In the genomic region with DNA sequence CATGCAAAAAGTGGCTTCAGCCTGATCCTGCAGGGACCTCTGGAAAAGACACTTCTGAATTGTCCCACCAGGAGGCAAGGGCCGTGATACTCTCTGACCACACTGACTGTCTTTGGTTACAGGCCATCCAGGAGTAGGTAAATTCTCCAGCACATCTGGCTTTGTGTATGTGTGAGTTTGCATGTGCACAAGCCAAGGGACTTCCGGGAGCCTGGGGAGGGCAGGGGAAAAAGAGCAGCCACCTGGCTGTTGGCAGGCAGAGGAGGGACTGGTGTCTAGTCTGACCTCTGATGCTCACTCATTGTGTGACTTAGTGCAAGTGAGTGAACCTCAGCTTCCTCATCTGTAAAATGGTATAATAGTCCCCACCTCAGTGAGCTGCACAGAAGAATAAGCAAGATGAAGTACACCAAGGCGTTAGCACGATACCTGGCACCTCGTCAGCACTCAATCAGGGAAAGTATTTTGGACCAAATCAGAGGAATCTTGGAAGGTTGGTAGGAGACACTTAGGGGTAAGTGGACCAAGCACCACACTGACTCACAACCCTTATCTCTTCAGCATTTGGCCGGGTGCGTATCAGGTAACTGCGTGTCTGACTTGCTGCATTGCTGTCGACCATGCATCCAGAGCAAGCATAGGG, we compare ENCODE assay signal across 13 cellular contexts. TPM values are rescaled to one million over a fixed set of nuclear protein-coding genes. Genes with fewer than 3 reads are reported as not detected.
DNase-seq lines count a peak whose midpoint lies in the region; ATAC-seq and TF ChIP-seq lines count a peak whose summit lies in the region.
"Had no signal": no experiment of that assay in that cellular context is flagged by ENCODE, and none has a peak within 500 bp of the region (broad histone marks: within the 10 kb centered on the region; RNA-seq: fewer than 3 reads in every experiment).

No MANE protein-coding gene starts in this region.

- H3K27me3 ChIP-seq in CD4-positive, alpha-beta memory T cell (ENCODE audit: insufficient read depth, low read length), result no peaks in the 10 kb centered on the region
- H3K27me3 ChIP-seq in adrenal gland, result no peaks in the 10 kb centered on the region
- no peaks in the 10 kb centered on the region for H3K27me3 ChIP-seq in neuronal stem cell (ENCODE audit: control insufficient read depth in 3 of 3, insufficient read depth in 3 of 3, low read depth in 1 of 3, low read length in 3 of 3)

- H3K4ac ChIP-seq in neuronal stem cell (ENCODE audit: low read length), result no peak overlapping the region

- no peak overlapping the region for H3K4me3 ChIP-seq in CD4-positive, alpha-beta memory T cell (ENCODE audit: low read length in 2 of 2)
- H3K4me3 ChIP-seq in OCI-LY7 (ENCODE audit: low read depth, low read length, poor library complexity, severe bottlenecking) (peak overlapping the region; percentile 57), adrenal gland (no peak overlapping the region), neuronal stem cell (ENCODE audit: low read length in 2 of 2) (no peak overlapping the region)

- no peak overlapping the region for H3K4me3 Mint-ChIP-seq in CD4-positive, alpha-beta memory T cell
- no peak overlapping the region for H3K4me3 Mint-ChIP-seq in endothelial cell (ENCODE audit: unreplicated experiment)
- H3K4me3 Mint-ChIP-seq: activated naive CD4-positive, alpha-beta T cell treated with anti-CD3 and anti-CD28 coated beads, Interleukin-2, amount 50 U/mL, for 24 hours had no signal

- H3K18ac ChIP-seq in neuronal stem cell (ENCODE audit: low read length), result no peak overlapping the region

- no peaks in the 10 kb centered on the region for H3K36me3 ChIP-seq in CD4-positive, alpha-beta memory T cell (ENCODE audit: insufficient read depth, low read length)
- peaks cover 93% of the 10 kb centered on the region for H3K36me3 ChIP-seq in OCI-LY7 (ENCODE audit: insufficient read depth, low read length)
- no peaks in the 10 kb centered on the region for H3K36me3 ChIP-seq in adrenal gland (replicated peaks in 1 of 2)
- no peaks in the 10 kb centered on the region for H3K36me3 ChIP-seq in neuronal stem cell (replicated peaks in 1 of 2; ENCODE audit: control insufficient read depth in 2 of 2, insufficient read depth in 2 of 2, low read length in 2 of 2)

- H4K8ac ChIP-seq in neuronal stem cell (ENCODE audit: low read depth, low read length), result no peak overlapping the region

- no peaks in the 10 kb centered on the region for H3K9me3 Mint-ChIP-seq in CD4-positive, alpha-beta memory T cell
- H3K9me3 Mint-ChIP-seq in endothelial cell (ENCODE audit: unreplicated experiment), result no peaks in the 10 kb centered on the region
- H3K9me3 Mint-ChIP-seq: activated naive CD4-positive, alpha-beta T cell treated with anti-CD3 and anti-CD28 coated beads, Interleukin-2, amount 50 U/mL, for 24 hours had no signal

- no peak overlapping the region for H2BK15ac ChIP-seq in neuronal stem cell (ENCODE audit: low read length)

- no peak overlapping the region for H3K9ac ChIP-seq in neuronal stem cell (ENCODE audit: low read depth, low read length, poor library complexity)

- peak overlapping the region in 4 of 7 donors; percentile 30 to 82 (median 63) for H3K27ac Mint-ChIP-seq in CD4-positive, alpha-beta memory T cell
- H3K27ac Mint-ChIP-seq in endothelial cell (ENCODE audit: unreplicated experiment), result no peak overlapping the region
- H3K27ac Mint-ChIP-seq: activated naive CD4-positive, alpha-beta T cell treated with anti-CD3 and anti-CD28 coated beads, Interleukin-2, amount 50 U/mL, for 24 hours had no signal

- H3K4me1 Mint-ChIP-seq in CD4-positive, alpha-beta memory T cell, result peaks cover 45 to 77% (median 63%) of the 10 kb centered on the region in 4 donors
- peaks cover 42% of the 10 kb centered on the region for H3K4me1 Mint-ChIP-seq in endothelial cell (ENCODE audit: unreplicated experiment)

- CTCF ChIA-PET in CD4-positive, alpha-beta memory T cell (lab: Charles Lee; ENCODE audit: partially characterized antibody), result interaction anchor here (1.2 kb wide), 1 partner anchor 55 kb away, joined by 3 read pairs; no protein-coding TSS in a partner anchor
- CTCF ChIA-PET in OCI-LY7 (lab: Charles Lee; ENCODE audit: unreplicated experiment), result interaction anchor here (1.5 kb wide), 1 partner anchor 21 kb away, joined by 3 read pairs; no protein-coding TSS in a partner anchor

- ATAC-seq in GM19043 (IDR thresholded peaks at IDR 0.05; ENCODE audit: low read depth, unreplicated experiment) (peak; percentile 66), HG02885 (IDR thresholded peaks at IDR 0.05; ENCODE audit: poor library complexity, unreplicated experiment) (peak; percentile 69)

- H2AK5ac ChIP-seq in neuronal stem cell (ENCODE audit: low read depth, low read length), result no peak overlapping the region

- peaks cover 55% of the 10 kb centered on the region for H3K4me1 ChIP-seq in CD4-positive, alpha-beta memory T cell (ENCODE audit: insufficient read depth, low read length)
- H3K4me1 ChIP-seq in OCI-LY7 (ENCODE audit: insufficient read depth, low read length, poor library complexity, severe bottlenecking) (peaks cover 98% of the 10 kb centered on the region), adrenal gland (replicated peaks in 1 of 2) (no peaks in the 10 kb centered on the region), neuronal stem cell (ENCODE audit: control insufficient read depth in 2 of 2, insufficient read depth in 1 of 2, low read depth in 1 of 2, low read length in 2 of 2) (peaks cover 8 to 9% of the 10 kb centered on the region in 2 donors)

- H2BK120ac ChIP-seq in neuronal stem cell (ENCODE audit: low read depth, low read length), result no peak overlapping the region

- BruUV-seq in OCI-LY7 (replicated peaks; lab: Mats Ljungman, UMichigan), result no TSS peak

- no peak for DNase-seq in CD4-positive, alpha-beta memory T cell
- DNase-seq in OCI-LY7 (ENCODE audit: low spot score) (peak; percentile 93), SHP77 treated with DMSO at 0.1 percent for 48 hours (lab: John Stamatoyannopoulos, UW) (no peak), adrenal gland (no peak), neuronal stem cell (ENCODE audit: low spot score) (no peak), endothelial cell (ENCODE audit: low spot score) (no peak)
- DNase-seq: NCI-H1436 treated with DMSO at 0.1 percent for 48 hours; right cardiac atrium; stimulated activated CD8-positive, alpha-beta memory T cell treated with anti-CD3 and anti-CD28 coated beads, Interleukin-4, amount 100 ng/mL, for 48 hours; SW 1271 had no signal

- no peaks in the 10 kb centered on the region for H3K27me3 Mint-ChIP-seq in CD4-positive, alpha-beta memory T cell
- H3K27me3 Mint-ChIP-seq in endothelial cell (ENCODE audit: unreplicated experiment), result peaks cover 11% of the 10 kb centered on the region
- H3K27me3 Mint-ChIP-seq: activated naive CD4-positive, alpha-beta T cell treated with anti-CD3 and anti-CD28 coated beads, Interleukin-2, amount 50 U/mL, for 24 hours had no signal

- H3K27ac ChIP-seq in CD4-positive, alpha-beta memory T cell (ENCODE audit: low read depth, low read length), result no peak overlapping the region
- peak overlapping the region; percentile 74 for H3K27ac ChIP-seq in OCI-LY7 (ENCODE audit: low read depth, low read length, poor library complexity, severe bottlenecking)
- peak overlapping the region in 1 of 5 donors; percentile 59 for H3K27ac ChIP-seq in adrenal gland
- H3K27ac ChIP-seq in neuronal stem cell (replicated peaks; ENCODE audit: low read length), result no peak overlapping the region

- no peak overlapping the region for H3K14ac ChIP-seq in neuronal stem cell (ENCODE audit: low read length)

- H2AFZ ChIP-seq in OCI-LY7 (ENCODE audit: low read length) (no peak overlapping the region), neuronal stem cell (ENCODE audit: low read length) (no peak overlapping the region)

- TF ChIP-seq CTCF in OCI-LY7 (conservative IDR thresholded peaks at IDR 0.05; ENCODE audit: low read length) (no peak), adrenal gland (IDR thresholded peaks at IDR 0.05) (no peak), endothelial cell (IDR thresholded peaks at IDR 0.05; ENCODE audit: unreplicated experiment) (no peak)

- H3K4me2 ChIP-seq in OCI-LY7 (ENCODE audit: low read length) (peak overlapping the region; percentile 98), neuronal stem cell (ENCODE audit: insufficient read depth, low read length, poor library complexity, severe bottlenecking) (no peak overlapping the region)

- no peak overlapping the region for H2BK5ac ChIP-seq in neuronal stem cell (ENCODE audit: low read length)

- no peak overlapping the region for H3K23ac ChIP-seq in neuronal stem cell (ENCODE audit: low read depth, low read length, poor library complexity)

- no peaks in the 10 kb centered on the region for H3K9me3 ChIP-seq in CD4-positive, alpha-beta memory T cell (ENCODE audit: control insufficient read depth in 1 of 2, low read length in 2 of 2)
- no peaks in the 10 kb centered on the region for H3K9me3 ChIP-seq in OCI-LY7 (ENCODE audit: low read length)
- no peaks in the 10 kb centered on the region for H3K9me3 ChIP-seq in adrenal gland (replicated peaks in 1 of 3)
- H3K9me3 ChIP-seq in neuronal stem cell (replicated peaks in 1 of 2; ENCODE audit: control insufficient read depth in 2 of 2, insufficient read depth in 1 of 2, low read depth in 1 of 2, low read length in 2 of 2), result no peaks in the 10 kb centered on the region

- H3K9me2 ChIP-seq in OCI-LY7 (ENCODE audit: insufficient read depth, low read length), result no peaks in the 10 kb centered on the region

- H3K79me1 ChIP-seq in neuronal stem cell (ENCODE audit: low read depth, low read length), result no peaks in the 10 kb centered on the region

- peaks cover 18 to 24% of the 10 kb centered on the region in 2 donors for H3K36me3 Mint-ChIP-seq in CD4-positive, alpha-beta memory T cell
- H3K36me3 Mint-ChIP-seq in endothelial cell (ENCODE audit: low read depth, unreplicated experiment), result peaks cover 40% of the 10 kb centered on the region

- peaks cover 38% of the 10 kb centered on the region; the same call in 1 of the 2 replicates for H4K20me1 ChIP-seq in OCI-LY7 (ENCODE audit: insufficient read depth, low read length)

- H4K91ac ChIP-seq in neuronal stem cell (ENCODE audit: low read depth, low read length, poor library complexity), result no peak overlapping the region

- H3K79me2 ChIP-seq in OCI-LY7 (ENCODE audit: insufficient read depth, low read depth, low read length), result peaks cover 100% of the 10 kb centered on the region

- no peak for TF ChIP-seq POLR2A in adrenal gland (IDR thresholded peaks at IDR 0.05)

- POLR2A ChIA-PET in CD4-positive, alpha-beta memory T cell (lab: Charles Lee; ENCODE audit: partially characterized antibody), result interaction anchor here (0.6 kb wide), 1 partner anchor 94 kb away, joined by 4 read pairs; no protein-coding TSS in a partner anchor
- POLR2A ChIA-PET in OCI-LY7 (lab: Charles Lee), result interaction anchor here (1.0 to 4.3 kb wide), 8 partner anchors 9 to 55 kb away, joined by 3 to 24 read pairs (median 6); no protein-coding TSS in a partner anchor

- intact Hi-C loops in CD4-positive, alpha-beta memory T cell (cut with micrococcal nuclease), result no loop called here
- intact Hi-C loops in OCI-LY7 (cut with micrococcal nuclease; ENCODE audit: unreplicated experiment), result loop anchor here (1.0 to 5.0 kb wide), 3 partner anchors 19 to 101 kb away; partner anchors contain the start of genes KLHL24 and KLHL6
- intact Hi-C loops in adrenal gland (cut with DNase I), result no loop called here

- WGBS in adrenal gland, 4 donors, result 90 to 94% (median 92%) methylated on average over 7 to 9 of the region's 9 CpGs
- WGBS in neuronal stem cell (ENCODE audit: extremely low coverage in 2 of 2, insufficient read length in 2 of 2, insufficient replicate concordance in 1 of 2), 2 donors, result no CpG with 5 or more reads among the region's 9 CpGs

- no peak overlapping the region for H2BK12ac ChIP-seq in neuronal stem cell (ENCODE audit: low read length)

RNA-seq across cellular contexts. Expression of gene KLHL6, which starts 19.1 kb away (rescaled TPM):
- 10 to 100 TPM; 55.9 to 56.1 TPM for total RNA-seq in CD4-positive, alpha-beta memory T cell
- polyA plus RNA-seq in CD4-positive, alpha-beta memory T cell, result 10 to 100 TPM in 1 of 2 donors, 1 to 10 TPM in 1; 8.4 to 23.1 TPM
- total RNA-seq in OCI-LY7 (2014; rRNA removed; shearing (Covaris generic)), result 143 TPM in 2 replicates
- total RNA-seq in OCI-LY7 (2022), result 169 and 191 TPM in 2 replicates
- 1 to 10 TPM in 7 of 8 donors, under 1 TPM in 1; 0.85 to 7.5 (median 2.7) TPM for total RNA-seq in adrenal gland
- 1 to 10 TPM in 2 of 3 donors, under 1 TPM in 1; 0.34 to 2.9 (median 1.2) TPM for polyA plus RNA-seq in adrenal gland
- 0.14 TPM for polyA plus RNA-seq in neuronal stem cell (2013, experiment 1 of 2)
- polyA plus RNA-seq in neuronal stem cell (2013, experiment 2 of 2), result 0.15 TPM
- total RNA-seq in endothelial cell (ENCODE audit: unreplicated experiment), result 46.1 TPM
